18 cellular contexts compared by ENCODE assay signal in genomic region chr5:127969651-127970050, GRCh38.
"Had no signal": no experiment of that assay in that cellular context is flagged by ENCODE, and none has a peak within 500 bp of the region (broad histone marks: within the 10 kb centered on the region; RNA-seq: fewer than 3 reads in every experiment).

No MANE protein-coding gene starts in this region.

- H3K4me1 Mint-ChIP-seq: activated CD4-positive, alpha-beta memory T cell treated with anti-CD3 and anti-CD28 coated beads, Interleukin-2, amount 10 ng/mL, durations not matched to agents 7 days and 5 days; activated CD4-positive, alpha-beta T cell treated with anti-CD3 and anti-CD28 coated beads, Interleukin-2, amount 10 ng/mL, durations not matched to agents 24 days and 14 days; activated CD8-positive, alpha-beta memory T cell treated with anti-CD3 and anti-CD28 coated beads, Interleukin-2, amount 10 ng/mL, durations not matched to agents 7 days and 5 days; central memory CD8-positive, alpha-beta T cell; mesothelial cell of epicardium; natural killer cell had no signal

- H3K27me3 Mint-ChIP-seq: activated CD4-positive, alpha-beta memory T cell treated with anti-CD3 and anti-CD28 coated beads, Interleukin-2, amount 10 ng/mL, durations not matched to agents 7 days and 5 days; activated CD4-positive, alpha-beta T cell treated with anti-CD3 and anti-CD28 coated beads, Interleukin-2, amount 10 ng/mL, durations not matched to agents 24 days and 14 days; activated CD8-positive, alpha-beta memory T cell treated with anti-CD3 and anti-CD28 coated beads, Interleukin-2, amount 10 ng/mL, durations not matched to agents 7 days and 5 days; central memory CD8-positive, alpha-beta T cell had no signal

- H3K27ac Mint-ChIP-seq: activated CD4-positive, alpha-beta memory T cell treated with anti-CD3 and anti-CD28 coated beads, Interleukin-2, amount 10 ng/mL, durations not matched to agents 7 days and 5 days; activated CD4-positive, alpha-beta T cell treated with anti-CD3 and anti-CD28 coated beads, Interleukin-2, amount 10 ng/mL, durations not matched to agents 24 days and 14 days; activated CD8-positive, alpha-beta memory T cell treated with anti-CD3 and anti-CD28 coated beads, Interleukin-2, amount 10 ng/mL, durations not matched to agents 7 days and 5 days; activated naive CD4-positive, alpha-beta T cell treated with anti-CD3 and anti-CD28 coated beads, Interleukin-2, amount 50 U/mL, for 72 hours; mesothelial cell of epicardium; natural killer cell had no signal

- H3K4me3 ChIP-seq: colonic mucosa, lower lobe of right lung, thyroid gland had no signal

- H3K27ac ChIP-seq: brain microvascular endothelial cell, colonic mucosa, lower lobe of right lung, thyroid gland had no signal

- H3K27me3 ChIP-seq: brain microvascular endothelial cell, colonic mucosa, thyroid gland had no signal

- H3K9me3 ChIP-seq: colonic mucosa, lower lobe of right lung, thyroid gland had no signal

- FAIRE-seq: kidney had no signal

- H3K4me1 ChIP-seq: colonic mucosa, lower lobe of right lung, thyroid gland had no signal

- H3K4me3 Mint-ChIP-seq: activated CD4-positive, alpha-beta memory T cell treated with anti-CD3 and anti-CD28 coated beads, Interleukin-2, amount 10 ng/mL, durations not matched to agents 7 days and 5 days; activated CD4-positive, alpha-beta T cell treated with anti-CD3 and anti-CD28 coated beads, Interleukin-2, amount 10 ng/mL, durations not matched to agents 24 days and 14 days; activated CD8-positive, alpha-beta memory T cell treated with anti-CD3 and anti-CD28 coated beads, Interleukin-2, amount 10 ng/mL, durations not matched to agents 7 days and 5 days; central memory CD8-positive, alpha-beta T cell; mesothelial cell of epicardium; natural killer cell had no signal

- H3K36me3 ChIP-seq: brain microvascular endothelial cell, colonic mucosa, lower lobe of right lung, thyroid gland had no signal

- H3K9me3 Mint-ChIP-seq: activated CD4-positive, alpha-beta memory T cell treated with anti-CD3 and anti-CD28 coated beads, Interleukin-2, amount 10 ng/mL, durations not matched to agents 7 days and 5 days; central memory CD8-positive, alpha-beta T cell; natural killer cell had no signal

- ATAC-seq: activated CD4-positive, CD25-positive, alpha-beta regulatory T cell treated with anti-CD3 and anti-CD28 coated beads, Interleukin-2, amount 50 U/mL, for 24 hours; activated CD8-positive, alpha-beta memory T cell treated with anti-CD3 and anti-CD28 coated beads, Interleukin-2, amount 10 ng/mL, durations not matched to agents 7 days and 5 days; activated naive CD4-positive, alpha-beta T cell treated with anti-CD3 and anti-CD28 coated beads, Interleukin-2, amount 50 U/mL, for 72 hours; lower lobe of right lung; natural killer cell; right cardiac atrium had no signal

- DNase-seq: activated CD4-positive, alpha-beta memory T cell treated with anti-CD3 and anti-CD28 coated beads, Interleukin-2, amount 10 ng/mL, durations not matched to agents 7 days and 5 days; activated CD4-positive, alpha-beta T cell treated with anti-CD3 and anti-CD28 coated beads, Interleukin-2, amount 10 ng/mL, durations not matched to agents 24 days and 14 days; activated CD8-positive, alpha-beta memory T cell treated with anti-CD3 and anti-CD28 coated beads, Interleukin-2, amount 10 ng/mL, durations not matched to agents 7 days and 5 days; activated gamma-delta T cell treated with Interleukin-2 at 50 U/mL for 16 hours; aorta; brain microvascular endothelial cell; colonic mucosa; kidney; lower lobe of right lung; natural killer cell; right cardiac atrium; stimulated activated CD4-positive, alpha-beta T cell treated with anti-CD3 and anti-CD28 coated beads, Interleukin-4, amount 100 ng/mL, for 24 hours; stimulated activated naive CD4-positive, alpha-beta T cell treated with Interleukin-2 at 50 U/mL for 16 hours; thyroid gland had no signal
